In genomic region chr4:134202136-134202535, GRCh38 we compare ENCODE assay signal across 11 cellular contexts. TPM values are rescaled to one million over a fixed set of nuclear protein-coding genes. Genes with fewer than 3 reads are reported as not detected.
DNase-seq lines count a peak whose midpoint lies in the region; ATAC-seq and TF ChIP-seq lines count a peak whose summit lies in the region.
"Had no signal": no experiment of that assay in that cellular context is flagged by ENCODE, and none has a peak within 500 bp of the region (broad histone marks: within the 10 kb centered on the region; RNA-seq: fewer than 3 reads in every experiment).

No MANE protein-coding gene starts in this region.

- DNase-seq in coronary artery (ENCODE audit: low spot score): no peak
- DNase-seq in mesenchymal stem cell: peak; percentile 18
- no peak for DNase-seq in thoracic aorta (ENCODE audit: low spot score)
- no peak for DNase-seq in stimulated activated CD4-positive, alpha-beta T cell treated with anti-CD3 and anti-CD28 coated beads, Interleukin-2, amount 100 ng/mL, for 48 hours
- no peak for DNase-seq in NCI-H524 treated with DMSO at 0.1 percent for 48 hours (lab: John Stamatoyannopoulos, UW)
- DNase-seq: Caco-2; stimulated activated CD4-positive, alpha-beta T cell treated with anti-CD3 and anti-CD28 coated beads, Interleukin-4, amount 100 ng/mL, for 1 hour; T-helper 2 cell had no signal

- H2BK12ac ChIP-seq in mesenchymal stem cell (ENCODE audit: low read length in 2 of 2): no peak overlapping the region

- H3K27me3 ChIP-seq in mesenchymal stem cell (ENCODE audit: control insufficient read depth in 1 of 2, insufficient read depth in 1 of 2, low read length in 2 of 2) (peaks cover 0 to 3% of the 10 kb centered on the region in 2 experiments), thoracic aorta (replicated peaks; ENCODE audit: insufficient read depth) (no peaks in the 10 kb centered on the region)

- H2BK5ac ChIP-seq in mesenchymal stem cell (ENCODE audit: low read depth, low read length, poor library complexity, severe bottlenecking): no peak overlapping the region

- H3K9me3 ChIP-seq in KOPT-K1 (ENCODE audit: insufficient read depth, low read length, poor library complexity, severe bottlenecking) (no peaks in the 10 kb centered on the region), mesenchymal stem cell (ENCODE audit: control insufficient read depth, low read length) (peaks cover under 1% of the 10 kb centered on the region), thoracic aorta (no peaks in the 10 kb centered on the region)
- H3K9me3 ChIP-seq: Caco-2 had no signal

- no peak overlapping the region for H2BK120ac ChIP-seq in mesenchymal stem cell (ENCODE audit: low read depth, low read length)

- no peak overlapping the region for H3K9ac ChIP-seq in mesenchymal stem cell (ENCODE audit: low read length)

- H2AK5ac ChIP-seq in mesenchymal stem cell (ENCODE audit: low read length, severe bottlenecking): no peak overlapping the region

- 95% methylated on average over 4 of the region's 6 CpGs for WGBS in mesenchymal stem cell

- no peak overlapping the region for H3K23ac ChIP-seq in mesenchymal stem cell (ENCODE audit: low read length in 2 of 2)

- H3K4me1 ChIP-seq in mesenchymal stem cell (ENCODE audit: control insufficient read depth, insufficient read depth, low read depth, low read length) (peaks cover 6% of the 10 kb centered on the region), thoracic aorta (ENCODE audit: control insufficient read depth in 1 of 2, low read depth in 2 of 2) (peaks cover 4 to 15% of the 10 kb centered on the region in 2 donors)
- H3K4me1 ChIP-seq: Caco-2 had no signal

- no peak overlapping the region for H4K8ac ChIP-seq in mesenchymal stem cell (ENCODE audit: low read length)

- H2BK15ac ChIP-seq in mesenchymal stem cell (ENCODE audit: low read depth, poor library complexity, severe bottlenecking): no peak overlapping the region

- TF ChIP-seq CTCF in coronary artery (IDR thresholded peaks at IDR 0.05) (no peak), thoracic aorta (IDR thresholded peaks at IDR 0.05) (no peak)

- H3K27ac ChIP-seq in KOPT-K1 (ENCODE audit: low read depth, low read length, poor library complexity, severe bottlenecking): peak overlapping the region; percentile 80
- H3K27ac ChIP-seq in coronary artery: no peak overlapping the region
- H3K27ac ChIP-seq in mesenchymal stem cell (ENCODE audit: low read length, poor library complexity, severe bottlenecking): no peak overlapping the region
- peak overlapping the region in 1 of 2 donors; percentile 85 for H3K27ac ChIP-seq in thoracic aorta

- no peak overlapping the region for H3K18ac ChIP-seq in mesenchymal stem cell (ENCODE audit: low read depth in 1 of 2, low read length in 2 of 2)

- no peak overlapping the region for H4K91ac ChIP-seq in mesenchymal stem cell (ENCODE audit: low read length)

- no peak overlapping the region for H3K14ac ChIP-seq in mesenchymal stem cell (ENCODE audit: low read length in 2 of 2)

- H3K36me3 ChIP-seq in KOPT-K1 (ENCODE audit: insufficient read depth, low read length) (no peaks in the 10 kb centered on the region), mesenchymal stem cell (ENCODE audit: control insufficient read depth in 1 of 2, insufficient read depth in 2 of 2, low read depth in 1 of 2, low read length in 2 of 2) (no peaks in the 10 kb centered on the region), thoracic aorta (no peaks in the 10 kb centered on the region)

- H3K4me3 ChIP-seq in coronary artery: peak overlapping the region; percentile 79
- peak overlapping the region in 1 of 2 experiments; percentile 75 for H3K4me3 ChIP-seq in mesenchymal stem cell (ENCODE audit: insufficient read depth in 1 of 2, low read depth in 1 of 2, low read length in 2 of 2)
- H3K4me3 ChIP-seq in thoracic aorta: peak overlapping the region; percentile 90

- H2AFZ ChIP-seq in mesenchymal stem cell (ENCODE audit: low read depth, low read length): no peak overlapping the region

- ATAC-seq in thoracic aorta (ENCODE audit: insufficient number of reproducible peaks, low FRiP score, low read depth) (no peak), GM18861 (IDR thresholded peaks at IDR 0.05; ENCODE audit: unreplicated experiment) (no peak), HG02981 (IDR thresholded peaks at IDR 0.05; ENCODE audit: unreplicated experiment) (no peak)

- peak overlapping the region; percentile 84 for H3K4me2 ChIP-seq in mesenchymal stem cell (ENCODE audit: low read length, poor library complexity, severe bottlenecking)

- no peak overlapping the region for H3K4ac ChIP-seq in mesenchymal stem cell (ENCODE audit: low read depth in 1 of 2, low read length in 2 of 2)

- peaks cover 13% of the 10 kb centered on the region for H3K79me1 ChIP-seq in mesenchymal stem cell (replicated peaks; ENCODE audit: low read length, poor library complexity, severe bottlenecking)

RNA-seq across cellular contexts. Expression of gene PABPC4L, which starts 0.5 kb away (rescaled TPM):
- 0.93 TPM for polyA plus RNA-seq in mesenchymal stem cell (2013, experiment 1 of 2)
- 0.95 TPM for polyA plus RNA-seq in mesenchymal stem cell (2013, experiment 2 of 2)
- total RNA-seq in thoracic aorta: 1 to 10 TPM; 2.2 to 3.5 TPM
- total RNA-seq: Caco-2 had no signal
